1 cellular context compared by ENCODE assay signal in genomic region chr22:49597428-49598039, GRCh38.
TF ChIP-seq lines count a peak whose summit lies in the region.

No MANE protein-coding gene starts in this region.

TF ChIP-seq in HEK293, 187 proteins besides CTCF, POLR2A, EP300 and RAD21 (continued from another document):
- TF ChIP-seq ZNF148 (tag by site-specific recombination; IDR thresholded peaks at IDR 0.05; ENCODE audit: borderline replicate concordance) (0 out of 2 replicates have a peak, but pooled peaks have one; percentile 49), ZNF513 (tag by site-specific recombination; IDR thresholded peaks at IDR 0.05) (peak; percentile 88), ZNF621 (tag by site-specific recombination; IDR thresholded peaks at IDR 0.05) (no peak), ZNF785 (tag by site-specific recombination; IDR thresholded peaks at IDR 0.05) (0 out of 2 replicates have a peak, but pooled peaks have one; percentile 52)
